Comparison of ENCODE assay signal across 8 cellular contexts in the genomic region with DNA sequence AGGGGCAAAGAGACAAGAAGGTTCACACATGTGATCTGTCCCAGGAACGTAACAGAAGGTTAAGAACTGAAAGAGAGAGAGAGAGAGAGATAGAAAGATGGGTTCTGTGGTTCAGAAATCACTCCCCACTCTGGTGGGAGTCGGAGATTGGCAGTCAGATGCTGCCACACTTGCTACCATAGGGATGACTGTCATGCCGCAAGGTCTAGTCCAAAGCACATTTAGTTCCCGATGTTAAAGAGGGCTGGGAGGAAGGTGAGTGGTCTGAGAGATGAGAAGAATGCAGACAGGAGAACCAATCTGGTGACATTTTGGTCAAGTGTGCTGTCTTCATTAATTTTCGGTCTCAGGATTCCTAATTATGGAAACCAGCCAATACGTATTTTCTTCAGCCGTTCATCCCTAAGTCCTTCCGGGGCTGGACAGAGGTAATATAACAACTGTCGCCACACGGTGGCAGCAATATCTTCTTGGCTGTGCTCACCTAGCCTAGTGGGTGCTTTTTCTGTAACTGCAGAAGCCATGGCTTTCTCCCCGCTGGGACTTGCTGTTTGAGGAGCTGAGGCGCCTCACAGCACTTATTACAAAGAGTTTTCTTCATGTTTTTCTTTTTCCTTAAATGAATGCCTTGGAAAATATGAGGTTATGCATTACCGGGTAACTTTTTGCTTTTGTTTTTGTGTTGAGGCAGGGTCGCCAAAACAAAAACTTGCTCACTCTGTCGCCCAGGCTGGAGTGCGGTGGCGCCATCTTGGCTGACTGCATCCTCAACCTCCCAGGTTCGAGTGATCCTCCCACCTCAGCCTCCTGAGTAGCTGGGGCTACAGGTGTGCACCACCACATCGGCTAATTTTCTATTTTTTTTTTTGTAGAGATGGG. TPM values are rescaled to one million over a fixed set of nuclear protein-coding genes. Genes with fewer than 3 reads are reported as not detected.
A peak's percentile ranks its signal among the peaks of the same experiment; 100 is the strongest.
DNase-seq lines count a peak whose midpoint lies in the region; ATAC-seq and TF ChIP-seq lines count a peak whose summit lies in the region.

No MANE protein-coding gene starts in this region.

- ATAC-seq in GM19043 (IDR thresholded peaks at IDR 0.05; ENCODE audit: low read depth, unreplicated experiment), result peak; percentile 93
- ATAC-seq in HG03196 (IDR thresholded peaks at IDR 0.05; ENCODE audit: unreplicated experiment), result peak; percentile 90

- WGBS in lower leg skin, 2 donors, result 46 to 47% methylated on average over 19 of the region's 19 CpGs

- no peak for TF ChIP-seq POLR2A in lower leg skin (IDR thresholded peaks at IDR 0.05)

- H3K4me3 ChIP-seq in choroid plexus epithelial cell (ENCODE audit: low read depth, low read length), result no peak overlapping the region
- no peak overlapping the region for H3K4me3 ChIP-seq in lower leg skin (ENCODE audit: low read depth, poor library complexity, severe bottlenecking)

- intact Hi-C loops in lower leg skin (cut with DNase I; ENCODE audit: low total_unique reads), result no loop called here

- DNase-seq in AG20443 (ENCODE audit: low spot score) (peak; percentile 84), NCI-H510A (lab: John Stamatoyannopoulos, UW) (peak; percentile 44), choroid plexus epithelial cell (ENCODE audit: low read depth) (peak; percentile 84), lower leg skin (ENCODE audit: low spot score in 2 of 2) (peak; percentile 68 to 91)
- peak; percentile 63 for DNase-seq in activated CD4-positive, CD25-positive, alpha-beta regulatory T cell treated with anti-CD3 and anti-CD28 coated beads, Interleukin-2, amount 50 U/mL, for 72 hours
- peak; percentile 11 for DNase-seq in stimulated activated CD8-positive, alpha-beta memory T cell treated with anti-CD3 and anti-CD28 coated beads, Interleukin-12 subunit alpha, Interleukin-12 subunit beta, amount 100 ng/mL, for 24 hours (ENCODE audit: extremely low read depth)

- peak; percentile 82 for TF ChIP-seq CTCF in choroid plexus epithelial cell (conservative IDR thresholded peaks at IDR 0.05; ENCODE audit: low read depth, low read length)
- TF ChIP-seq CTCF in lower leg skin (IDR thresholded peaks at IDR 0.05), result no peak

RNA-seq across cellular contexts. Expression of gene SLC35D3, which starts 46.0 kb away (rescaled TPM):
- under 1 TPM in 1 of 4 donors, not detected in 3; 0.10 TPM for total RNA-seq in lower leg skin

Comparison
In these comparisons a context has a peak if more than half of its experiments do, and no peak if none do; other contexts are left out.
1. DNase-seq: peak in every context shown above with its lines; median percentile 84 in AG20443; 84 in choroid plexus epithelial cell; 80 in lower leg skin; 63 in activated CD4-positive, CD25-positive, alpha-beta regulatory T cell treated with anti-CD3 and anti-CD28 coated beads, Interleukin-2, amount 50 U/mL, for 72 hours; 44 in NCI-H510A; 11 in stimulated activated CD8-positive, alpha-beta memory T cell treated with anti-CD3 and anti-CD28 coated beads, Interleukin-12 subunit alpha, Interleukin-12 subunit beta, amount 100 ng/mL, for 24 hours.